1 cellular context compared by ENCODE assay signal in the genomic region with DNA sequence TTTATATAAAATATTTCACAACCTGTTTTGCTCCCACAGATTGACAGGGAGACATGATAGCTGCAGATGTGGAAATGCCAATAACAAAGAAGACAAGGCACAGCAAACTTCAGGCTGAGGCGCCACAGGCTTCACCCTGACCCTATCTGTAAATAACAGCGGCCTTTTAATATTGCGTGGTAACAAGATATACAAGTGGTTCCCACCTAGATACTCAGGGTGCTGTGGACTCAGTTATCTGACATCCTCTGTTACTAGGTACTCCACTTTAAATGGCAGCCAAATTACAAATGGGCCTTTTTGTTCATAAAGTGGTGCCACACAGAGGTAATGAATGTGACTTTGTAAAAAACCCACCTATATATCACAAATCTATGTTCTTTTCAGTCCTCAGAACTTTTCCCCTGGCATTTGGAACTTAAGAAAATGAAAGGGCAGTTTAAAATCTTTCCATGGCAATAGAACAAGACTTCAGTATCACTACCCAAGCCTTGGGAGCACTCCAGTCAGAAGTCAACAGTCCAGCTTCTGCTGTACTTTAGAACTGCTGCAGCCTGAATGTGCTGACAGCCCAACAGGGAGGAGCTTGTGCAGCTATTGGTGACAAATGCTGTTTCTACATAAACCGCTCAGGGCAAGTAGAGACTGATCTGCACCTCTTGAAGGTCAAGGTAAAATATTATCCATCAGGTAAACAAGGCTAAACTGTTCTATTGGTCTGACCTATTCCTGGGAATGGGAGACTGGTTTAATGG.
A peak's percentile ranks its signal among the peaks of the same experiment; 100 is the strongest.
TF ChIP-seq lines count a peak whose summit lies in the region.

No MANE protein-coding gene starts in this region.

TF ChIP-seq in liver, 16 proteins besides CTCF, POLR2A, EP300 and RAD21 (continued from another document):
- TF ChIP-seq, protein P1, sequence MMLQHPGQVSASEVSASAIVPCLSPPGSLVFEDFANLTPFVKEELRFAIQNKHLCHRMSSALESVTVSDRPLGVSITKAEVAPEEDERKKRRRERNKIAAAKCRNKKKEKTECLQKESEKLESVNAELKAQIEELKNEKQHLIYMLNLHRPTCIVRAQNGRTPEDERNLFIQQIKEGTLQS (IDR thresholded peaks at IDR 0.05) = no peak
- peak; percentile 83 for TF ChIP-seq HNF4G (IDR thresholded peaks at IDR 0.05)
